In the genomic region with DNA sequence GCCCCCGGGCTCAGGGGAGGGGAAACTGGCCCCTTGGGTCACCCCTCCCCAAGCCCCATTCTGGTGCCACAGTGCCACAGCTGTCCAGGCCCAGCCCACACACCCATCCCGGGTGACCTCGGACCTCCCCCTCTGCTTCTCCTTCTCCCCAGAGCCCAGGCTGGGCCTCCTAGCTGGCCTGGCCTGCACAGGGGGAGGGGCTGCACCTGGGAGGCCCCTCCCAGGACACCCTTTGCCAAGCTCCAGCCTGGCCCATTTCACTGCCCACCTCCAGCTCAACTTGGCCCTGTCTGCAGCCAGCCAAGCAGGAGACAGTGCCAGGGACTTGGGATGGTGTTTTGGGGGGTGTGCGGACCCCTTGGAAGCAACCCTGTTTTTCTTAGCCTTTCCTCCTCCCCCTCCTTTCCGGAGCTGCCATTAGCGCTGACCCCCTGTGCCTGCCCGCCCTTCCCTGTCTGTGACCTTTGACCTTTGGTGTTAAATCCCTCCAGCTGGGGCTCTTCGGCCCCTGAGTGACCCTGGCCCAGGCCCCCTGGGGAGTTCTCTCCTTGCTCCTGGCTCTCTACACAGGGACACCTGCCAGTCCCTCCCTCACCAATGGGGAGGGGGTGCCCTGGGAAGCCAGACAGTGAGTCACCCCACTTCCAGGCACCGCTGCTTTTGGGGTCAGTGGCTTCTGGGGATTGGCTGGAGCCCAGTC, we compare ENCODE assay signal across 8 cellular contexts. TPM values are rescaled to one million over a fixed set of nuclear protein-coding genes. Genes with fewer than 3 reads are reported as not detected.
DNase-seq lines count a peak whose midpoint lies in the region; ATAC-seq and TF ChIP-seq lines count a peak whose summit lies in the region.

No MANE protein-coding gene starts in this region.

- H3K4me2 ChIP-seq in HCT116 (ENCODE audit: low read length): peak overlapping the region; percentile 93

- H3K4me3 Mint-ChIP-seq in activated T-helper 2 cell treated with anti-CD3 and anti-CD28 coated beads, Interferon-gamma antibody, Interleukin-2, Interleukin-4, amounts not matched to agents 10 μg/mL and 5 μg/mL and 100 μg/mL, durations not matched to agents 14 hours and 24 hours and 36 hours (ENCODE audit: low read depth): peak overlapping the region; percentile 60

- no peaks in the 10 kb centered on the region for H3K36me3 ChIP-seq in HCT116 (ENCODE audit: control insufficient read depth in 1 of 2, insufficient read depth in 2 of 2, low read length in 2 of 2)
- no peaks in the 10 kb centered on the region for H3K36me3 ChIP-seq in iPS-18a (ENCODE audit: control insufficient read depth, low read depth, low read length)
- H3K36me3 ChIP-seq in skeletal muscle tissue (ENCODE audit: control insufficient read depth in 3 of 3, insufficient read depth in 3 of 3, low read length in 3 of 3): no peaks in the 10 kb centered on the region

- no peaks in the 10 kb centered on the region for H3K9me2 ChIP-seq in HCT116 (ENCODE audit: insufficient read depth)

- TF ChIP-seq POLR2A in HCT116 (IDR thresholded peaks at IDR 0.05; ENCODE audit: borderline replicate concordance, extremely low read depth, insufficient read depth, insufficient read length): no peak

- no peak for TF ChIP-seq RAD21 in HCT116 (IDR thresholded peaks at IDR 0.05; ENCODE audit: low read depth)

- no peak overlapping the region for H3K27ac Mint-ChIP-seq in activated T-helper 2 cell treated with anti-CD3 and anti-CD28 coated beads, Interferon-gamma antibody, Interleukin-2, Interleukin-4, amounts not matched to agents 10 μg/mL and 5 μg/mL and 100 μg/mL, durations not matched to agents 14 hours and 24 hours and 36 hours

- H3K27ac ChIP-seq in HCT116 (ENCODE audit: low read depth, low read length) (peak overlapping the region; percentile 93), iPS-18a (ENCODE audit: low read length) (no peak overlapping the region), skeletal muscle tissue (ENCODE audit: low read depth, low read length) (peak overlapping the region; percentile 77)

- H3K9ac ChIP-seq in HCT116 (ENCODE audit: low read length) (peak overlapping the region; percentile 83), iPS-18a (ENCODE audit: low read length) (no peak overlapping the region), skeletal muscle tissue (ENCODE audit: low read depth in 1 of 3, low read length in 3 of 3) (peak overlapping the region in 2 of 3 donors; percentile 56 to 72)

- TF ChIP-seq CTCF in HCT116 (IDR thresholded peaks at IDR 0.05 in 2 of 3, conservative IDR thresholded peaks at IDR 0.05 in 1 of 3; ENCODE audit: borderline replicate concordance in 1 of 3, insufficient read depth in 1 of 3, low read depth in 2 of 3, low read length in 2 of 3): no peak

- intact Hi-C loops in HCT116 (cut with micrococcal nuclease): no loop called here
- intact Hi-C loops in activated T-helper 2 cell treated with anti-CD3 and anti-CD28 coated beads, Interferon-gamma antibody, Interleukin-2, Interleukin-4, amounts not matched to agents 10 μg/mL and 5 μg/mL and 100 μg/mL, durations not matched to agents 14 hours and 24 hours and 36 hours (cut with micrococcal nuclease): loop anchor here (2.0 kb wide), 1 partner anchor 13 kb away; no protein-coding TSS in a partner anchor

- no TSS peak for BruUV-seq in HCT116 (replicated peaks; lab: Mats Ljungman, UMichigan)

- CTCF ChIA-PET in HCT116 (lab: Charles Lee): interaction anchor here (0.7 to 1.4 kb wide), 3 partner anchors 9 to 64 kb away, joined by 3 to 6 read pairs (median 4); no protein-coding TSS in a partner anchor

- peaks cover 3% of the 10 kb centered on the region for H3K36me3 Mint-ChIP-seq in activated T-helper 2 cell treated with anti-CD3 and anti-CD28 coated beads, Interferon-gamma antibody, Interleukin-2, Interleukin-4, amounts not matched to agents 10 μg/mL and 5 μg/mL and 100 μg/mL, durations not matched to agents 14 hours and 24 hours and 36 hours (ENCODE audit: low read depth)

- no peaks in the 10 kb centered on the region for H3K9me3 Mint-ChIP-seq in activated T-helper 2 cell treated with anti-CD3 and anti-CD28 coated beads, Interferon-gamma antibody, Interleukin-2, Interleukin-4, amounts not matched to agents 10 μg/mL and 5 μg/mL and 100 μg/mL, durations not matched to agents 14 hours and 24 hours and 36 hours

- ATAC-seq in HCT116: peak; percentile 8
- no peak for ATAC-seq in HG03520 (IDR thresholded peaks at IDR 0.05; ENCODE audit: unreplicated experiment)
- no peak for ATAC-seq in GM21723 (IDR thresholded peaks at IDR 0.05; ENCODE audit: unreplicated experiment)

- no peak overlapping the region for H2AFZ ChIP-seq in HCT116 (ENCODE audit: low read depth, low read length, poor library complexity, severe bottlenecking)

- peaks cover 6% of the 10 kb centered on the region for H3K4me1 Mint-ChIP-seq in activated T-helper 2 cell treated with anti-CD3 and anti-CD28 coated beads, Interferon-gamma antibody, Interleukin-2, Interleukin-4, amounts not matched to agents 10 μg/mL and 5 μg/mL and 100 μg/mL, durations not matched to agents 14 hours and 24 hours and 36 hours (ENCODE audit: low read depth)

- no peaks in the 10 kb centered on the region; the same call in 1 of the 2 replicates for H4K20me1 ChIP-seq in HCT116 (ENCODE audit: insufficient read depth)

- H3K9me3 ChIP-seq in HCT116 (ENCODE audit: control insufficient read depth in 1 of 2, insufficient read depth in 1 of 2, low read depth in 1 of 2, low read length in 2 of 2) (no peaks in the 10 kb centered on the region), iPS-18a (ENCODE audit: control insufficient read depth, low read depth, low read length) (no peaks in the 10 kb centered on the region), skeletal muscle tissue (ENCODE audit: control insufficient read depth in 3 of 3, low read length in 3 of 3) (no peaks in the 10 kb centered on the region)

- POLR2A ChIA-PET in HCT116 (lab: Charles Lee): interaction anchor here (0.8 to 1.5 kb wide), 2 partner anchors 9 to 46 kb away, joined by 3 to 6 read pairs; no protein-coding TSS in a partner anchor

- RAD21 ChIA-PET in HCT116 (lab: Charles Lee; ENCODE audit: low non-redundant PET in 1 of 2, low total read pairs in 2 of 2, uncharacterized antibody in 2 of 2, unreplicated experiment in 2 of 2): no interaction called here

- H3K27me3 ChIP-seq in HCT116 (ENCODE audit: insufficient read depth, low read length) (no peaks in the 10 kb centered on the region), iPS-18a (ENCODE audit: control insufficient read depth, insufficient read depth, low read length) (peaks cover 22% of the 10 kb centered on the region), skeletal muscle tissue (ENCODE audit: control insufficient read depth in 3 of 3, insufficient read depth in 3 of 3, low read length in 3 of 3) (peaks cover 24 to 48% (median 28%) of the 10 kb centered on the region in 3 donors)

- peaks cover 18% of the 10 kb centered on the region for H3K27me3 Mint-ChIP-seq in activated T-helper 2 cell treated with anti-CD3 and anti-CD28 coated beads, Interferon-gamma antibody, Interleukin-2, Interleukin-4, amounts not matched to agents 10 μg/mL and 5 μg/mL and 100 μg/mL, durations not matched to agents 14 hours and 24 hours and 36 hours (ENCODE audit: low read depth)

- DNase-seq in HCT116 (ENCODE audit: low read depth, low spot score) (no peak), HuH-7 (ENCODE audit: low spot score) (no peak), NCI-H510A treated with DMSO at 0.1 percent for 48 hours (lab: John Stamatoyannopoulos, UW) (no peak)
- no peak for DNase-seq in activated T-helper 2 cell treated with anti-CD3 and anti-CD28 coated beads, Interferon-gamma antibody, Interleukin-2, Interleukin-4, amounts not matched to agents 10 μg/mL and 5 μg/mL and 100 μg/mL, durations not matched to agents 14 hours and 24 hours and 36 hours (ENCODE audit: low spot score)

- H3K4me1 ChIP-seq in HCT116 (ENCODE audit: control insufficient read depth in 1 of 2, insufficient read depth in 2 of 2, low read length in 2 of 2) (peaks cover 32 to 58% of the 10 kb centered on the region in 2 experiments), iPS-18a (ENCODE audit: control insufficient read depth, low read depth, low read length) (peaks cover 15% of the 10 kb centered on the region), skeletal muscle tissue (ENCODE audit: control insufficient read depth in 3 of 3, insufficient read depth in 3 of 3, low read length in 3 of 3) (peaks cover 42 to 56% (median 46%) of the 10 kb centered on the region in 3 donors)

- peaks cover 64% of the 10 kb centered on the region for H3K79me2 ChIP-seq in HCT116 (ENCODE audit: insufficient read depth, low read length)

- peak overlapping the region; percentile 79 to 82 for H3K4me3 ChIP-seq in HCT116 (replicated peaks in 1 of 2; ENCODE audit: low read depth in 1 of 2, low read length in 2 of 2)
- H3K4me3 ChIP-seq in iPS-18a (ENCODE audit: low read length): peak overlapping the region; percentile 64
- H3K4me3 ChIP-seq in skeletal muscle tissue (ENCODE audit: low read length in 3 of 3): peak overlapping the region; percentile 48 to 70 (median 58)

TF ChIP-seq in HCT116, 20 proteins besides CTCF, POLR2A, EP300 and RAD21 (continues in another document):
- TF ChIP-seq YY1 (IDR thresholded peaks at IDR 0.05; ENCODE audit: extremely low read depth, insufficient replicate concordance, low read depth, low read length): no peak
- TF ChIP-seq, protein P1, sequence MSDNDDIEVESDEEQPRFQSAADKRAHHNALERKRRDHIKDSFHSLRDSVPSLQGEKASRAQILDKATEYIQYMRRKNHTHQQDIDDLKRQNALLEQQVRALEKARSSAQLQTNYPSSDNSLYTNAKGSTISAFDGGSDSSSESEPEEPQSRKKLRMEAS (IDR thresholded peaks at IDR 0.05): no peak

RNA-seq across cellular contexts. Expression of a gene that starts 1.8 kb away (rescaled TPM):
- total RNA-seq in HCT116 (2021; ENCODE audit: unreplicated experiment) (18.2 TPM), skeletal muscle tissue (4.2 TPM)
- polyA plus RNA-seq in HCT116 (2012): 15.5 and 15.6 TPM in 2 replicates
- total RNA-seq in activated T-helper 2 cell treated with anti-CD3 and anti-CD28 coated beads, Interferon-gamma antibody, Interleukin-2, Interleukin-4, amounts not matched to agents 10 μg/mL and 5 μg/mL and 100 μg/mL, durations not matched to agents 14 hours and 24 hours and 36 hours: 2.1 and 2.5 TPM in 2 replicates

RNA-seq across cellular contexts. Expression of a gene that starts 33.5 kb away (rescaled TPM):
- total RNA-seq in HCT116 (2021; ENCODE audit: unreplicated experiment): 102 TPM
- 98.6 and 111 TPM in 2 replicates for polyA plus RNA-seq in HCT116 (2012)
- total RNA-seq in activated T-helper 2 cell treated with anti-CD3 and anti-CD28 coated beads, Interferon-gamma antibody, Interleukin-2, Interleukin-4, amounts not matched to agents 10 μg/mL and 5 μg/mL and 100 μg/mL, durations not matched to agents 14 hours and 24 hours and 36 hours: 73.1 and 73.8 TPM in 2 replicates
- 32.9 TPM for total RNA-seq in skeletal muscle tissue

RNA-seq across cellular contexts. Expression of a gene that starts 44.8 kb away (rescaled TPM):
- 37.1 TPM for total RNA-seq in HCT116 (2021; ENCODE audit: unreplicated experiment)
- polyA plus RNA-seq in HCT116 (2012): 21.3 and 21.7 TPM in 2 replicates
- 40.4 and 41.9 TPM in 2 replicates for total RNA-seq in activated T-helper 2 cell treated with anti-CD3 and anti-CD28 coated beads, Interferon-gamma antibody, Interleukin-2, Interleukin-4, amounts not matched to agents 10 μg/mL and 5 μg/mL and 100 μg/mL, durations not matched to agents 14 hours and 24 hours and 36 hours
- total RNA-seq in skeletal muscle tissue: 5.2 TPM

RNA-seq across cellular contexts. Expression of a gene that starts 54.0 kb away (rescaled TPM):
- total RNA-seq in HCT116 (2021; ENCODE audit: unreplicated experiment) (6.3 TPM), skeletal muscle tissue (13.0 TPM)
- polyA plus RNA-seq in HCT116 (2012): 6.7 and 7.4 TPM in 2 replicates
- 0.16 TPM in 1 of 2 replicates, not detected in the other for total RNA-seq in activated T-helper 2 cell treated with anti-CD3 and anti-CD28 coated beads, Interferon-gamma antibody, Interleukin-2, Interleukin-4, amounts not matched to agents 10 μg/mL and 5 μg/mL and 100 μg/mL, durations not matched to agents 14 hours and 24 hours and 36 hours
